18 cellular contexts compared by ENCODE assay signal in the genomic region with DNA sequence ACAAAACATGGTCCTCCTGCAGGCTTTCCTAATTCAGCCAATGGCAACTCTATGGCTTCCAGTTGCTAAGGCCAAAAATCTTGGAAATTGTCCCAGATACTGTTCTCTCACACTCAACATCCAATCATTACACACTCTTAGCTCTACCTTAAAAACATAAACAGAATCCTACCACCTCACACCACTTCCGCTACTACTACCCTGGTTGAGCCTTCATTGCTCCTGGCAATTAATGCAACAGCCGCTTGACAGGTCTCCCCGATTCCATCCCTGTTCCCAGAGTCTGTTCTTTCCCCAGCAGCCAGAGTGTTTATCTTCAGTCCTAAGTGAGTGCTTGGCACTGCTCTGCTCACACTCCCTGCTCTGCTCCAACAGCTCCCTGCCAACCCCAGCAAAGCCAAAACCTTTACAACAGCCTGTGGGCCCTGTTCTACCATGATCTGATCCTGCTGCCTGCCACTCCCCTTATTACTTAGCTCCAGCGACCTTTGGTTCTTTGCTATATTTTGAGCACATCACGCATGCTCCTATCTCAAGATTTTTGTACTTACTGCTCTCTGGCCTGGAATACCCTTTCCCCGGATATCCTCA.
DNase-seq lines count a peak whose midpoint lies in the region; ATAC-seq and TF ChIP-seq lines count a peak whose summit lies in the region.
"Had no signal": no experiment of that assay in that cellular context is flagged by ENCODE, and none has a peak within 500 bp of the region (broad histone marks: within the 10 kb centered on the region; RNA-seq: fewer than 3 reads in every experiment).

No MANE protein-coding gene starts in this region.

- H3K9me3 Mint-ChIP-seq in stimulated activated effector memory CD8-positive, alpha-beta T cell treated with anti-CD3 and anti-CD28 coated beads, Interleukin-12 subunit alpha, Interleukin-12 subunit beta, amount 100 ng/mL, for 72 hours, result no peaks in the 10 kb centered on the region
- H3K9me3 Mint-ChIP-seq in naive thymus-derived CD8-positive, alpha-beta T cell, result no peaks in the 10 kb centered on the region
- H3K9me3 Mint-ChIP-seq: dendritic cell treated with granulocyte-macrophage colony-stimulating factor and Interleukin-4, amounts not matched to agents 40 ng/mL and 50 ng/mL, for 4 days; mesothelial cell of epicardium had no signal

- WGBS in heart right ventricle, 2 donors, result 38 to 56% methylated on average over 6 of the region's 6 CpGs

- H3K36me3 ChIP-seq in heart right ventricle (peaks cover 6 to 98% (median 55%) of the 10 kb centered on the region in 9 donors), muscle layer of colon (ENCODE audit: insufficient read depth, low read length) (peaks cover 41% of the 10 kb centered on the region)

- POLR2A ChIA-PET in naive thymus-derived CD8-positive, alpha-beta T cell (lab: Charles Lee), result no interaction called here

- no peak for TF ChIP-seq CTCF in heart right ventricle (IDR thresholded peaks at IDR 0.05)

- H3K4me1 Mint-ChIP-seq in stimulated activated effector memory CD8-positive, alpha-beta T cell treated with anti-CD3 and anti-CD28 coated beads, Interleukin-12 subunit alpha, Interleukin-12 subunit beta, amount 100 ng/mL, for 72 hours, result no peaks in the 10 kb centered on the region
- H3K4me1 Mint-ChIP-seq in naive thymus-derived CD8-positive, alpha-beta T cell, result peaks cover 0 to 4% (median 2%) of the 10 kb centered on the region in 4 donors
- H3K4me1 Mint-ChIP-seq: mesothelial cell of epicardium had no signal

- intact Hi-C loops in heart right ventricle (cut with DNase I), result loop anchor here in 1 of 10 donors (5.0 kb wide), 1 partner anchor 61 kb away; no protein-coding TSS in a partner anchor

- H3K27ac ChIP-seq in heart right ventricle (peak overlapping the region in 9 of 10 donors; percentile 16 to 73 (median 57)), muscle layer of colon (ENCODE audit: low read depth, low read length) (peak overlapping the region; percentile 2)
- H3K27ac ChIP-seq: KMS-11, SJSA1 had no signal

- H3K4me3 ChIP-seq in heart right ventricle (no peak overlapping the region), muscle layer of colon (ENCODE audit: low read depth in 1 of 2, low read length in 2 of 2) (no peak overlapping the region)
- H3K4me3 ChIP-seq: SJSA1 had no signal

- DNase-seq in cerebellum (ENCODE audit: low spot score), result peak; percentile 60
- peak; percentile 35 to 68 for DNase-seq in heart right ventricle
- DNase-seq in ureter (ENCODE audit: low spot score), result peak; percentile 48
- DNase-seq in stimulated activated effector memory CD8-positive, alpha-beta T cell treated with anti-CD3 and anti-CD28 coated beads, Interleukin-12 subunit alpha, Interleukin-12 subunit beta, amount 100 ng/mL, for 72 hours (ENCODE audit: low spot score in 2 of 2), result no peak
- DNase-seq in naive thymus-derived CD8-positive, alpha-beta T cell, result no peak
- DNase-seq: activated CD8-positive, alpha-beta memory T cell treated with anti-CD3 and anti-CD28 coated beads, Interleukin-2, amount 10 ng/mL, durations not matched to agents 7 days and 5 days; activated naive CD4-positive, alpha-beta T cell treated with anti-CD3 and anti-CD28 coated beads, Interleukin-2, amount 50 U/mL, for 16 hours; COR-L47; NCI-H2029 treated with DMSO at 0.1 percent for 48 hours; NK-92 treated with Interleukin-12 subunit alpha and Interleukin-12 subunit beta, amount 100 ng/mL, for 24 hours; stimulated activated CD4-positive, alpha-beta T cell treated with anti-CD3 and anti-CD28 coated beads, Interleukin-4, amount 100 ng/mL, for 4 hours; stimulated activated naive CD4-positive, alpha-beta T cell treated with Interleukin-2 at 50 U/mL for 16 hours had no signal

- H3K27me3 ChIP-seq in heart right ventricle (no peaks in the 10 kb centered on the region), muscle layer of colon (ENCODE audit: control insufficient read depth in 1 of 2, insufficient read depth in 2 of 2, low read length in 2 of 2) (no peaks in the 10 kb centered on the region)
- H3K27me3 ChIP-seq: SJSA1 had no signal

- no peak overlapping the region for H3K4me3 Mint-ChIP-seq in stimulated activated effector memory CD8-positive, alpha-beta T cell treated with anti-CD3 and anti-CD28 coated beads, Interleukin-12 subunit alpha, Interleukin-12 subunit beta, amount 100 ng/mL, for 72 hours
- no peak overlapping the region for H3K4me3 Mint-ChIP-seq in naive thymus-derived CD8-positive, alpha-beta T cell
- H3K4me3 Mint-ChIP-seq: activated CD8-positive, alpha-beta memory T cell treated with anti-CD3 and anti-CD28 coated beads, Interleukin-2, amount 10 ng/mL, durations not matched to agents 7 days and 5 days; dendritic cell treated with granulocyte-macrophage colony-stimulating factor and Interleukin-4, amounts not matched to agents 40 ng/mL and 50 ng/mL, for 4 days; mesothelial cell of epicardium had no signal

- no peak overlapping the region for H3K27ac Mint-ChIP-seq in stimulated activated effector memory CD8-positive, alpha-beta T cell treated with anti-CD3 and anti-CD28 coated beads, Interleukin-12 subunit alpha, Interleukin-12 subunit beta, amount 100 ng/mL, for 72 hours
- no peak overlapping the region for H3K27ac Mint-ChIP-seq in naive thymus-derived CD8-positive, alpha-beta T cell
- H3K27ac Mint-ChIP-seq: activated CD8-positive, alpha-beta memory T cell treated with anti-CD3 and anti-CD28 coated beads, Interleukin-2, amount 10 ng/mL, durations not matched to agents 7 days and 5 days; dendritic cell treated with granulocyte-macrophage colony-stimulating factor and Interleukin-4, amounts not matched to agents 40 ng/mL and 50 ng/mL, for 4 days; mesothelial cell of epicardium had no signal

- H3K9me3 ChIP-seq in heart right ventricle (no peaks in the 10 kb centered on the region), muscle layer of colon (ENCODE audit: low read length) (no peaks in the 10 kb centered on the region)
- H3K9me3 ChIP-seq: SJSA1 had no signal

- ATAC-seq in heart right ventricle (peak; percentile 90 to 99 (median 97)), GM21423 (IDR thresholded peaks at IDR 0.05; ENCODE audit: unreplicated experiment) (no peak)
- no peak for ATAC-seq in stimulated activated effector memory CD8-positive, alpha-beta T cell treated with anti-CD3 and anti-CD28 coated beads, Interleukin-12 subunit alpha, Interleukin-12 subunit beta, amount 100 ng/mL, for 72 hours
- no peak for ATAC-seq in naive thymus-derived CD8-positive, alpha-beta T cell
- ATAC-seq: activated CD8-positive, alpha-beta memory T cell treated with anti-CD3 and anti-CD28 coated beads, Interleukin-2, amount 10 ng/mL, durations not matched to agents 7 days and 5 days had no signal

- H3K27me3 Mint-ChIP-seq in naive thymus-derived CD8-positive, alpha-beta T cell, result no peaks in the 10 kb centered on the region
- H3K27me3 Mint-ChIP-seq: activated CD8-positive, alpha-beta memory T cell treated with anti-CD3 and anti-CD28 coated beads, Interleukin-2, amount 10 ng/mL, durations not matched to agents 7 days and 5 days; dendritic cell treated with granulocyte-macrophage colony-stimulating factor and Interleukin-4, amounts not matched to agents 40 ng/mL and 50 ng/mL, for 4 days had no signal

- H3K36me3 Mint-ChIP-seq in stimulated activated effector memory CD8-positive, alpha-beta T cell treated with anti-CD3 and anti-CD28 coated beads, Interleukin-12 subunit alpha, Interleukin-12 subunit beta, amount 100 ng/mL, for 72 hours, result peaks cover 28% of the 10 kb centered on the region
- peaks cover 5 to 51% (median 10%) of the 10 kb centered on the region in 3 donors for H3K36me3 Mint-ChIP-seq in naive thymus-derived CD8-positive, alpha-beta T cell

- H3K9ac ChIP-seq in muscle layer of colon (ENCODE audit: low read length), result no peak overlapping the region
- H3K9ac ChIP-seq: KMS-11 had no signal

- peaks cover 0 to 21% (median 18%) of the 10 kb centered on the region in 9 donors for H3K4me1 ChIP-seq in heart right ventricle
- H3K4me1 ChIP-seq in muscle layer of colon (ENCODE audit: insufficient read depth, low read length), result peaks cover 18% of the 10 kb centered on the region

Comparison
In these comparisons a context has a peak if more than half of its experiments do, and no peak if none do; other contexts are left out.
1. DNase-seq: peak in cerebellum (single experiment), heart right ventricle (2 of 2) and ureter (single experiment); none in stimulated activated effector memory CD8-positive, alpha-beta T cell treated with anti-CD3 and anti-CD28 coated beads, Interleukin-12 subunit alpha, Interleukin-12 subunit beta, amount 100 ng/mL, for 72 hours (0 of 2) and naive thymus-derived CD8-positive, alpha-beta T cell (0 of 10).
2. ATAC-seq: peak in heart right ventricle (8 of 8); none in GM21423 (single experiment), stimulated activated effector memory CD8-positive, alpha-beta T cell treated with anti-CD3 and anti-CD28 coated beads, Interleukin-12 subunit alpha, Interleukin-12 subunit beta, amount 100 ng/mL, for 72 hours (single experiment) and naive thymus-derived CD8-positive, alpha-beta T cell (0 of 2).